24 cellular contexts compared by ENCODE assay signal in genomic region chr5:125203039-125203438, GRCh38.
DNase-seq lines count a peak whose midpoint lies in the region; ATAC-seq and TF ChIP-seq lines count a peak whose summit lies in the region.
"Had no signal": no experiment of that assay in that cellular context is flagged by ENCODE, and none has a peak within 500 bp of the region (broad histone marks: within the 10 kb centered on the region; RNA-seq: fewer than 3 reads in every experiment).

No MANE protein-coding gene starts in this region.

- H3K4me3 ChIP-seq in OCI-LY3 (ENCODE audit: low read length): no peak overlapping the region
- H3K4me3 ChIP-seq in body of pancreas: no peak overlapping the region
- H3K4me3 ChIP-seq: A549; BLaER1 treated with 17β-estradiol and CSF1 and Interleukin-3, amounts not matched to agents 10 nM and 100 nM; GM12878; MG63 had no signal

- peaks cover 12% of the 10 kb centered on the region for H3K4me1 ChIP-seq in OCI-LY3 (ENCODE audit: low read length)
- no peaks in the 10 kb centered on the region for H3K4me1 ChIP-seq in body of pancreas
- H3K4me1 ChIP-seq: A549; BLaER1 treated with 17β-estradiol and CSF1 and Interleukin-3, amounts not matched to agents 10 nM and 100 nM had no signal

- TF ChIP-seq CTCF in OCI-LY3 (IDR thresholded peaks at IDR 0.05; ENCODE audit: low read depth, low read length): no peak
- TF ChIP-seq CTCF in glutamatergic neuron (IDR thresholded peaks at IDR 0.05; ENCODE audit: partially characterized antibody, unreplicated experiment): no peak
- TF ChIP-seq CTCF in body of pancreas (IDR thresholded peaks at IDR 0.05): no peak

- H3K27ac ChIP-seq in OCI-LY3 (ENCODE audit: low read length) (no peak overlapping the region), body of pancreas (no peak overlapping the region)
- H3K27ac ChIP-seq: A549; BLaER1 treated with 17β-estradiol and CSF1 and Interleukin-3, amounts not matched to agents 10 nM and 100 nM had no signal

- H4K20me1 ChIP-seq in OCI-LY3 (ENCODE audit: insufficient read depth, low read length): no peaks in the 10 kb centered on the region
- H4K20me1 ChIP-seq: BLaER1 treated with 17β-estradiol and CSF1 and Interleukin-3, amounts not matched to agents 10 nM and 100 nM had no signal

- no peaks in the 10 kb centered on the region for H3K79me2 ChIP-seq in OCI-LY3 (ENCODE audit: low read length)

- peaks cover 4% of the 10 kb centered on the region for H3K27me3 Mint-ChIP-seq in glutamatergic neuron (ENCODE audit: unreplicated experiment)
- H3K27me3 Mint-ChIP-seq: CD4-positive, alpha-beta T cell had no signal

- no peaks in the 10 kb centered on the region for H3K27me3 ChIP-seq in OCI-LY3 (ENCODE audit: low read depth, low read length)
- H3K27me3 ChIP-seq in body of pancreas: no peaks in the 10 kb centered on the region
- H3K27me3 ChIP-seq: BLaER1 treated with 17β-estradiol and CSF1 and Interleukin-3, amounts not matched to agents 10 nM and 100 nM; MG63 had no signal

- 87 to 96% methylated on average over 2 of the region's 2 CpGs for WGBS in body of pancreas, 2 donors

- H3K36me3 ChIP-seq in OCI-LY3 (replicated peaks; ENCODE audit: low read depth, low read length) (no peaks in the 10 kb centered on the region), body of pancreas (replicated peaks in 1 of 2; ENCODE audit: insufficient read depth in 1 of 2, low read depth in 2 of 2) (no peaks in the 10 kb centered on the region)
- H3K36me3 ChIP-seq: BLaER1 treated with 17β-estradiol and CSF1 and Interleukin-3, amounts not matched to agents 10 nM and 100 nM; MG63 had no signal

- no peaks in the 10 kb centered on the region for H3K9me3 ChIP-seq in OCI-LY3 (ENCODE audit: insufficient read depth, low read length)
- H3K9me3 ChIP-seq in body of pancreas: no peaks in the 10 kb centered on the region
- H3K9me3 ChIP-seq: A549, MG63 had no signal

- H3K4me3 Mint-ChIP-seq in glutamatergic neuron (ENCODE audit: unreplicated experiment): no peak overlapping the region
- H3K4me3 Mint-ChIP-seq: CD4-positive, alpha-beta T cell had no signal

- H3K4me2 ChIP-seq in OCI-LY3 (ENCODE audit: low read length): no peak overlapping the region
- H3K4me2 ChIP-seq: A549; BLaER1 treated with 17β-estradiol and CSF1 and Interleukin-3, amounts not matched to agents 10 nM and 100 nM had no signal

- H3K9me3 Mint-ChIP-seq in glutamatergic neuron (ENCODE audit: unreplicated experiment): peaks cover 14% of the 10 kb centered on the region
- H3K9me3 Mint-ChIP-seq: CD4-positive, alpha-beta T cell had no signal

- intact Hi-C loops in body of pancreas (cut with DNase I): no loop called here

- no peak for TF ChIP-seq POLR2A in body of pancreas (IDR thresholded peaks at IDR 0.05)

- H3K27ac Mint-ChIP-seq in glutamatergic neuron (ENCODE audit: unreplicated experiment): peak overlapping the region; percentile 87
- H3K27ac Mint-ChIP-seq: CD4-positive, alpha-beta T cell had no signal

- H2AFZ ChIP-seq in OCI-LY3 (ENCODE audit: low read depth, low read length): peak overlapping the region; percentile 6; the same call in 1 of the 2 replicates

- no peaks in the 10 kb centered on the region for H3K36me3 Mint-ChIP-seq in glutamatergic neuron (ENCODE audit: unreplicated experiment)

- peak; percentile 36 for ATAC-seq in GM19463 (IDR thresholded peaks at IDR 0.05; ENCODE audit: unreplicated experiment)
- no peak for ATAC-seq in body of pancreas
- no peak for ATAC-seq in HG03108 (IDR thresholded peaks at IDR 0.05; ENCODE audit: unreplicated experiment)
- ATAC-seq: A549, GM12878 had no signal

- peaks cover 43% of the 10 kb centered on the region for H3K4me1 Mint-ChIP-seq in glutamatergic neuron (ENCODE audit: low read depth, unreplicated experiment)

- no peak overlapping the region for H3K9ac ChIP-seq in OCI-LY3 (ENCODE audit: low read length)
- H3K9ac ChIP-seq: BLaER1 treated with 17β-estradiol and CSF1 and Interleukin-3, amounts not matched to agents 10 nM and 100 nM had no signal

- DNase-seq in glutamatergic neuron (no peak), NCI-H1436 (lab: John Stamatoyannopoulos, UW) (no peak), body of pancreas (no peak), dermis blood vessel endothelial cell (no peak)
- DNase-seq: AML-193; CD4-positive, alpha-beta T cell; DMS53; EL; GDM1; H7; IMR-90; KG1; MG63; NCI-H1694; NCI-H2029 treated with DMSO at 0.1 percent for 48 hours; NCI-H446 treated with DMSO at 0.1 percent for 48 hours; NCI-H526 treated with DMSO at 0.1 percent for 48 hours; OCI-M1 had no signal
